ENCODE assay signal across 28 cellular contexts in the genomic region with DNA sequence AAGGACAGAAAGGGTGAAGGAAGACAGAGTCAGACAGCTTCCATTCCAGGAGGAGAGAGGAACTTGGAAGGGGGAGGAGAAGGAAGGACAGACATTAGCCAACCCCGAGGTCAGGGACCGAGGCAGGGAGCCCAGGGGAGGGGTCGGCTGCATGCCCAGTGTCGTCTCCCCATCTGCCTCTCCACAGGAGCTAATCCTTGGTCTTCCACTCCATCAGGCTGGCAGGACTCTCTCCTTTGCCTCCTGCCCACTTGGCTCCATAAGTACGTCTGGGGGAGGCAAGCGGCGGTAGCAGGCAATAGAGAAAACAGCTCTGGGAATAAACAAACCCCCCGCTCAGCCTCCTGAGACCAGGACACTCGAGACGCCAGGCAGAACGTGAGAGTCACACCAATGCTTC.
DNase-seq lines count a peak whose midpoint lies in the region; TF ChIP-seq lines count a peak whose summit lies in the region.
"Had no signal": no experiment of that assay in that cellular context is flagged by ENCODE, and none has a peak within 500 bp of the region (broad histone marks: within the 10 kb centered on the region; RNA-seq: fewer than 3 reads in every experiment).

No MANE protein-coding gene starts in this region.

- H3K4me3 ChIP-seq in effector memory CD4-positive, alpha-beta T cell (ENCODE audit: insufficient read depth, low read depth, low read length, poor library complexity, severe bottlenecking), result no peak overlapping the region
- H3K4me3 ChIP-seq in A673 (ENCODE audit: low read depth, low read length, poor library complexity, severe bottlenecking), result no peak overlapping the region
- H3K4me3 ChIP-seq: heart left ventricle, lung, pancreas, Peyer's patch, spleen, upper lobe of left lung had no signal

- no peaks in the 10 kb centered on the region for H3K4me1 ChIP-seq in effector memory CD4-positive, alpha-beta T cell (ENCODE audit: control insufficient read depth, insufficient read depth, low read length, poor library complexity, severe bottlenecking)
- H3K4me1 ChIP-seq in A673 (ENCODE audit: insufficient read depth, low read length, poor library complexity, severe bottlenecking), result no peaks in the 10 kb centered on the region
- H3K4me1 ChIP-seq: heart left ventricle, pancreas, Peyer's patch, spleen, upper lobe of left lung had no signal

- H3K27ac ChIP-seq in effector memory CD4-positive, alpha-beta T cell (ENCODE audit: insufficient read depth, low read length, poor library complexity, severe bottlenecking), result no peak overlapping the region
- H3K27ac ChIP-seq in A673 (ENCODE audit: low read depth, low read length, poor library complexity, severe bottlenecking), result no peak overlapping the region
- H3K27ac ChIP-seq: heart left ventricle, pancreas, Peyer's patch, spleen, upper lobe of left lung had no signal

- no TSS peak for BruUV-seq in A673 (replicated peaks; lab: Mats Ljungman, UMichigan)

- CTCF ChIA-PET in A673 (lab: Charles Lee), result no interaction called here

- TF ChIP-seq CTCF in A673 (conservative IDR thresholded peaks at IDR 0.05; ENCODE audit: low read depth, low read length), result no peak

- no peaks in the 10 kb centered on the region for H3K36me3 ChIP-seq in effector memory CD4-positive, alpha-beta T cell (ENCODE audit: control insufficient read depth, insufficient read depth, low read length)
- no peaks in the 10 kb centered on the region for H3K36me3 ChIP-seq in A673 (ENCODE audit: insufficient read depth, low read length, poor library complexity, severe bottlenecking)
- H3K36me3 ChIP-seq: heart left ventricle, pancreas, Peyer's patch, spleen, upper lobe of left lung had no signal

- POLR2A ChIA-PET in A673 (lab: Charles Lee; ENCODE audit: low non-redundant PET), result no interaction called here

- DNase-seq in DMS79 treated with DMSO at 0.1 percent for 48 hours (lab: John Stamatoyannopoulos, UW), result peak; percentile 97
- peak; percentile 11 for DNase-seq in NCI-H1694 treated with DMSO at 0.1 percent for 48 hours (lab: John Stamatoyannopoulos, UW)
- peak; percentile 85 to 95 for DNase-seq in NCI-H446 (lab: John Stamatoyannopoulos, UW)
- DNase-seq in medulla oblongata (ENCODE audit: extremely low spot score), result peak; percentile 10
- no peak for DNase-seq in effector memory CD4-positive, alpha-beta T cell
- DNase-seq in RKO (ENCODE audit: low spot score), result no peak
- no peak for DNase-seq in A673 (ENCODE audit: low spot score)
- DNase-seq: activated CD4-positive, alpha-beta T cell treated with anti-CD3 and anti-CD28 coated beads, Interleukin-2, amount 50 U/mL, for 4 hours; activated CD4-positive, CD25-positive, alpha-beta regulatory T cell; activated CD8-positive, alpha-beta memory T cell treated with anti-CD3 and anti-CD28 coated beads, Interleukin-2, amount 50 U/mL, for 4 hours; activated naive CD4-positive, alpha-beta T cell treated with anti-CD3 and anti-CD28 coated beads, Interleukin-2, amount 50 U/mL, for 16 hours; amniotic stem cell; COR-L47; DND-41; effector CD8-positive, alpha-beta T cell; erythroblast; HCEC 1CT; heart left ventricle; kidney glomerular epithelial cell; NCI-H1105 treated with DMSO at 0.1 percent for 48 hours; NCI-H345; pancreas; Peyer's patch; right cardiac atrium; spleen; T-cell; upper lobe of left lung had no signal

- no peaks in the 10 kb centered on the region for H3K27me3 ChIP-seq in effector memory CD4-positive, alpha-beta T cell (replicated peaks; ENCODE audit: control insufficient read depth, insufficient read depth, low read length, poor library complexity, severe bottlenecking)
- no peaks in the 10 kb centered on the region for H3K27me3 ChIP-seq in A673 (replicated peaks; ENCODE audit: insufficient read depth, low read depth, low read length, poor library complexity)
- H3K27me3 ChIP-seq: pancreas, Peyer's patch, upper lobe of left lung had no signal

- no peaks in the 10 kb centered on the region for H3K9me3 ChIP-seq in effector memory CD4-positive, alpha-beta T cell (ENCODE audit: control insufficient read depth, low read length)
- no peaks in the 10 kb centered on the region for H3K9me3 ChIP-seq in A673 (ENCODE audit: low read depth, low read length, poor library complexity, severe bottlenecking)
- H3K9me3 ChIP-seq: heart left ventricle, pancreas, Peyer's patch, spleen, upper lobe of left lung had no signal

- intact Hi-C loops in A673 (cut with micrococcal nuclease; ENCODE audit: unreplicated experiment), result no loop called here

Comparison
In these comparisons a context has a peak if more than half of its experiments do, and no peak if none do; other contexts are left out.
1. DNase-seq: peak in DMS79 treated with DMSO at 0.1 percent for 48 hours (single experiment), NCI-H1694 treated with DMSO at 0.1 percent for 48 hours (single experiment), NCI-H446 (2 of 2) and medulla oblongata (single experiment); none in effector memory CD4-positive, alpha-beta T cell (0 of 3), RKO (single experiment) and A673 (single experiment).